Comparison of ENCODE assay signal across 20 cellular contexts in the genomic region with DNA sequence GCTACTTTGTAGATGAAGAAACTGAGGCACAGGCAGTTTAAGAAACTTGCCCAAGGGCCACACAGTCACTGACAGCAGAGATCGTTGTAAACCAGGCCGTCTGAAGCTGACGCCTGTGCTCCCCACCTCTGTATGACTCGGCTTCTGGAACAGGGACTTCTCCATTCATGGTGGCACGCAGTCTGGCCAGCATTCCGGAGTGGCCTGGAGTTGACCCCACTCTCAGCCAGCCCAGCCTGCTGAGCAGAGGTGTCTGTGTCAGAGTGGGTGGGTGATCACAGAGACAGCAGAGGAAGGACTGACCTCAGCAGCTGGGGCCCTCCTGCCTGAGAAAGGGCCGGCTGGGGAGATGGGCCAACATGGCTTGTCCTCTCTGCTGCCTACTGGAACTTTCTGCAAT. TPM values are rescaled to one million over a fixed set of nuclear protein-coding genes. Genes with fewer than 3 reads are reported as not detected.
DNase-seq lines count a peak whose midpoint lies in the region; ATAC-seq and TF ChIP-seq lines count a peak whose summit lies in the region.
"Had no signal": no experiment of that assay in that cellular context is flagged by ENCODE, and none has a peak within 500 bp of the region (broad histone marks: within the 10 kb centered on the region; RNA-seq: fewer than 3 reads in every experiment).

No MANE protein-coding gene starts in this region.

- H3K4me3 ChIP-seq in BJ (ENCODE audit: low read depth, low read length) (no peak overlapping the region), cardiac fibroblast (replicated peaks in 1 of 2; ENCODE audit: low read depth in 2 of 2, low read length in 2 of 2) (no peak overlapping the region), left ventricle myocardium inferior (no peak overlapping the region), osteoblast (ENCODE audit: insufficient read depth, low read length) (no peak overlapping the region)
- H3K4me3 ChIP-seq: A549, breast epithelium, gastrocnemius medialis, K562, uterus had no signal

- H3K9me3 ChIP-seq in left ventricle myocardium inferior (replicated peaks) (no peaks in the 10 kb centered on the region), osteoblast (ENCODE audit: low read depth, low read length) (no peaks in the 10 kb centered on the region)
- H3K9me3 ChIP-seq: A549, breast epithelium, gastrocnemius medialis, neutrophil, uterus had no signal

- DNase-seq in BJ (ENCODE audit: low read depth) (peak; percentile 37), cardiac fibroblast (ENCODE audit: low read depth in 2 of 2) (peak; percentile 36 to 51), left ventricle myocardium inferior (peak; percentile 62), osteoblast (ENCODE audit: insufficient read length, low spot score, missing footprints) (peak; percentile 92), NCI-H748 (lab: John Stamatoyannopoulos, UW; ENCODE audit: unreplicated experiment) (no peak), HCEC 1CT (no peak)
- DNase-seq in activated CD8-positive, alpha-beta memory T cell treated with anti-CD3 and anti-CD28 coated beads, Interleukin-2, amount 50 U/mL, for 48 hours = no peak
- DNase-seq: activated CD4-positive, alpha-beta T cell treated with anti-CD3 and anti-CD28 coated beads for 48 hours; activated CD8-positive, alpha-beta memory T cell treated with anti-CD3 and anti-CD28 coated beads, Interleukin-2, amount 10 ng/mL, durations not matched to agents 7 days and 5 days; left colon; NCI-H1436 treated with DMSO at 0.1 percent for 48 hours; NCI-H774; SIG-M5; uterus had no signal

- peak overlapping the region; percentile 6 for H3K4me2 ChIP-seq in osteoblast (ENCODE audit: insufficient read depth, low read length)
- H3K4me2 ChIP-seq: A549 had no signal

- intact Hi-C loops in left ventricle myocardium inferior (cut with micrococcal nuclease) = no loop called here

- POLR2A ChIA-PET in BJ (lab: Charles Lee) = no interaction called here

- H3K36me3 ChIP-seq in BJ (ENCODE audit: control insufficient read depth, insufficient read depth, low read length) (peaks cover 25% of the 10 kb centered on the region), left ventricle myocardium inferior (peaks cover 89% of the 10 kb centered on the region), osteoblast (ENCODE audit: insufficient read depth, low read length) (peaks cover 51% of the 10 kb centered on the region)
- H3K36me3 ChIP-seq: uterus had no signal

- H2AFZ ChIP-seq in osteoblast (ENCODE audit: low read length) = no peak overlapping the region

- CTCF ChIA-PET in BJ (lab: Yijun Ruan, JAX) = interaction anchor here (2.8 kb wide), 1 partner anchor 9 kb away, joined by 7 read pairs; no protein-coding TSS in a partner anchor

- H3K27me3 ChIP-seq in BJ (ENCODE audit: control insufficient read depth, insufficient read depth, low read length) (no peaks in the 10 kb centered on the region), left ventricle myocardium inferior (ENCODE audit: low read depth) (no peaks in the 10 kb centered on the region), osteoblast (ENCODE audit: insufficient read depth, low read length) (no peaks in the 10 kb centered on the region)
- H3K27me3 ChIP-seq: breast epithelium, gastrocnemius medialis, neutrophil, uterus had no signal

- H4K20me1 ChIP-seq in osteoblast (ENCODE audit: insufficient read depth, low read length) = no peaks in the 10 kb centered on the region

- TF ChIP-seq CTCF in BJ (IDR thresholded peaks at IDR 0.05; ENCODE audit: insufficient read depth, low read depth, low read length) = no peak
- TF ChIP-seq CTCF in cardiac fibroblast (IDR thresholded peaks at IDR 0.05; ENCODE audit: low read depth, low read length) = no peak
- TF ChIP-seq CTCF in left ventricle myocardium inferior (IDR thresholded peaks at IDR 0.05; ENCODE audit: borderline replicate concordance) = no peak
- no peak for TF ChIP-seq CTCF in osteoblast (IDR thresholded peaks at IDR 0.05; ENCODE audit: extremely low read depth, low read depth, low read length)

- ATAC-seq in HG02798 (IDR thresholded peaks at IDR 0.05; ENCODE audit: poor library complexity, unreplicated experiment) = no peak
- ATAC-seq: A549; activated CD8-positive, alpha-beta memory T cell treated with anti-CD3 and anti-CD28 coated beads, Interleukin-2, amount 10 ng/mL, durations not matched to agents 7 days and 5 days; K562; left colon had no signal

- H3K4me1 ChIP-seq in left ventricle myocardium inferior (peaks cover 40% of the 10 kb centered on the region), osteoblast (ENCODE audit: insufficient read depth, low read length) (no peaks in the 10 kb centered on the region)
- H3K4me1 ChIP-seq: A549, breast epithelium, gastrocnemius medialis, uterus had no signal

- H3K79me2 ChIP-seq in osteoblast (ENCODE audit: insufficient read depth, low read length) = no peaks in the 10 kb centered on the region

- H3K27ac ChIP-seq in left ventricle myocardium inferior (replicated peaks) (peak overlapping the region; percentile 82), osteoblast (ENCODE audit: low read depth, low read length) (no peak overlapping the region)
- H3K27ac ChIP-seq: A549, breast epithelium, neutrophil, uterus had no signal

RNA-seq across cellular contexts. Expression of a gene that starts 12.6 kb away (rescaled TPM):
- 3.5 and 5.2 TPM in 2 replicates for polyA plus RNA-seq in BJ (2011; rRNA removed)
- polyA minus RNA-seq in BJ (2011; rRNA and poly(A)+ RNA removed) = 4.5 and 4.6 TPM in 2 replicates
- 35.4 TPM for total RNA-seq in left ventricle myocardium inferior
- 12.3 and 13.0 TPM in 2 replicates for total RNA-seq in osteoblast

RNA-seq across cellular contexts. Expression of a gene that starts 12.7 kb away (rescaled TPM):
- 2,343 and 2,359 TPM in 2 replicates for polyA plus RNA-seq in BJ (2011; rRNA removed)
- polyA minus RNA-seq in BJ (2011; rRNA and poly(A)+ RNA removed) = 989 and 1,794 TPM in 2 replicates
- 605 TPM for total RNA-seq in left ventricle myocardium inferior
- total RNA-seq in osteoblast = 1,103 and 1,259 TPM in 2 replicates

RNA-seq across cellular contexts. Expression of a gene that starts 39.7 kb away (rescaled TPM):
- polyA plus RNA-seq in BJ (2011; rRNA removed) = 5.3 and 6.9 TPM in 2 replicates
- polyA minus RNA-seq in BJ (2011; rRNA and poly(A)+ RNA removed) = 10.4 and 18.1 TPM in 2 replicates
- total RNA-seq in left ventricle myocardium inferior (6.2 TPM), osteoblast (11.9 and 13.3 TPM in 2 replicates)

Comparison
In these comparisons a context has a peak if more than half of its experiments do, and no peak if none do; other contexts are left out.
1. DNase-seq: peak in BJ (single experiment), cardiac fibroblast (2 of 2), left ventricle myocardium inferior (single experiment) and osteoblast (single experiment); none in NCI-H748 (single experiment), HCEC 1CT (single experiment) and activated CD8-positive, alpha-beta memory T cell treated with anti-CD3 and anti-CD28 coated beads, Interleukin-2, amount 50 U/mL, for 48 hours (single experiment).